16 cellular contexts compared by ENCODE assay signal in genomic region chr20:30488941-30489601, GRCh38.
"Had no signal": no experiment of that assay in that cellular context is flagged by ENCODE, and none has a peak within 500 bp of the region (broad histone marks: within the 10 kb centered on the region; RNA-seq: fewer than 3 reads in every experiment).

No MANE protein-coding gene starts in this region.

- H3K36me3 Mint-ChIP-seq: type B pancreatic cell had no signal

- H3K4me3 Mint-ChIP-seq: activated T-cell treated with anti-CD3 and anti-CD28 coated beads, Interleukin-2, amount 50 U/mL, for 72 hours; effector memory CD8-positive, alpha-beta T cell; natural killer cell; type B pancreatic cell had no signal

- H3K4me1 Mint-ChIP-seq: natural killer cell had no signal

- H3K27ac Mint-ChIP-seq: activated T-cell treated with anti-CD3 and anti-CD28 coated beads, Interleukin-2, amount 50 U/mL, for 72 hours; effector memory CD8-positive, alpha-beta T cell; natural killer cell; type B pancreatic cell had no signal

- H3K36me3 ChIP-seq: neutrophil had no signal

- DNase-seq: activated CD4-positive, alpha-beta T cell treated with anti-CD3 and anti-CD28 coated beads, Interleukin-2, amount 50 U/mL, for 1 hour; activated CD4-positive, CD25-positive, alpha-beta regulatory T cell treated with anti-CD3 and anti-CD28 coated beads, Interleukin-2, amount 50 U/mL, for 72 hours; activated CD8-positive, alpha-beta memory T cell treated with anti-CD3 and anti-CD28 coated beads for 24 hours; activated naive CD4-positive, alpha-beta T cell treated with anti-CD3 and anti-CD28 coated beads, Interleukin-2, amount 50 U/mL, for 16 hours; activated T-cell treated with anti-CD3 and anti-CD28 coated beads, Interleukin-2, amount 50 U/mL, for 72 hours; dermis blood vessel endothelial cell; effector memory CD8-positive, alpha-beta T cell; foreskin fibroblast; hypothalamus; mesendoderm; natural killer cell; stimulated activated CD4-positive, alpha-beta T cell treated with anti-CD3 and anti-CD28 coated beads, Interleukin-12 subunit alpha, Interleukin-12 subunit beta, amount 100 ng/mL, for 4 hours; stimulated activated naive CD8-positive, alpha-beta T cell treated with anti-CD3 and anti-CD28 coated beads, Interleukin-15, Interleukin-2, amounts not matched to agents 100 U/mL and 50 U/mL, for 24 hours; T1000 had no signal

- ATAC-seq: activated T-cell treated with anti-CD3 and anti-CD28 coated beads, Interleukin-2, amount 50 U/mL, for 72 hours; effector memory CD8-positive, alpha-beta T cell; natural killer cell; stimulated activated naive CD8-positive, alpha-beta T cell treated with anti-CD3 and anti-CD28 coated beads, Interleukin-15, Interleukin-2, amounts not matched to agents 100 U/mL and 50 U/mL, for 24 hours had no signal

- H3K27ac ChIP-seq: neutrophil had no signal

- H3K27me3 Mint-ChIP-seq: effector memory CD8-positive, alpha-beta T cell; type B pancreatic cell had no signal
